Comparison of ENCODE assay signal across 23 cellular contexts in genomic region chr13:91684746-91685145, GRCh38.
DNase-seq lines count a peak whose midpoint lies in the region; ATAC-seq, FAIRE-seq and TF ChIP-seq lines count a peak whose summit lies in the region.
"Had no signal": no experiment of that assay in that cellular context is flagged by ENCODE, and none has a peak within 500 bp of the region (broad histone marks: within the 10 kb centered on the region; RNA-seq: fewer than 3 reads in every experiment).

No MANE protein-coding gene starts in this region.

- H3K9ac ChIP-seq in HepG2 (ENCODE audit: insufficient read depth, low read depth, low read length) (no peak overlapping the region), IMR-90 (ENCODE audit: low read depth, low read length) (no peak overlapping the region), H1 (replicated peaks in 1 of 4; ENCODE audit: extremely low read depth in 1 of 4, low read depth in 3 of 4, low read length in 3 of 4) (no peak overlapping the region)
- H3K9ac ChIP-seq: BLaER1 treated with 17β-estradiol and CSF1 and Interleukin-3, amounts not matched to agents 10 nM and 100 nM had no signal

- H3K56ac ChIP-seq in IMR-90 (ENCODE audit: extremely low read depth, insufficient read depth, low read length) (no peak overlapping the region), H1 (replicated peaks; ENCODE audit: insufficient read length, low read depth, low read length) (no peak overlapping the region)

- H3K79me1 ChIP-seq in IMR-90 (ENCODE audit: low read depth in 1 of 2, low read length in 2 of 2) (no peaks in the 10 kb centered on the region), H1 (ENCODE audit: low read depth, low read length) (no peaks in the 10 kb centered on the region)

- no peak overlapping the region for H3K4ac ChIP-seq in IMR-90 (ENCODE audit: low read depth, low read length)
- H3K4ac ChIP-seq in H1 (replicated peaks; ENCODE audit: insufficient read length, low read depth, low read length) = no peak overlapping the region

- peaks cover 41% of the 10 kb centered on the region for H3K9me3 Mint-ChIP-seq in HFFc6
- H3K9me3 Mint-ChIP-seq: CD4-positive, alpha-beta T cell; CD8-positive, alpha-beta T cell had no signal

- no peak overlapping the region for H3K27ac Mint-ChIP-seq in HFFc6
- H3K27ac Mint-ChIP-seq: B cell; CD4-positive, alpha-beta T cell; CD8-positive, alpha-beta T cell had no signal

- BruUV-seq in HepG2 (replicated peaks; lab: Mats Ljungman, UMichigan) (no TSS peak), IMR-90 (replicated peaks; lab: Mats Ljungman, UMichigan) (no TSS peak)

- no peak overlapping the region for H4K91ac ChIP-seq in IMR-90 (ENCODE audit: insufficient read depth, low read depth, low read length)
- H4K91ac ChIP-seq in H1 (replicated peaks; ENCODE audit: insufficient read length, low read length) = no peak overlapping the region

- no peak for ATAC-seq in HepG2
- ATAC-seq in right lobe of liver = no peak
- ATAC-seq in IMR-90 (ENCODE audit: low read depth) = no peak
- ATAC-seq in HG03139 (IDR thresholded peaks at IDR 0.05; ENCODE audit: unreplicated experiment) = no peak
- no peak for ATAC-seq in HG03196 (IDR thresholded peaks at IDR 0.05; ENCODE audit: unreplicated experiment)
- ATAC-seq: CD8-positive, alpha-beta T cell had no signal

- no peaks in the 10 kb centered on the region for H3K9me1 ChIP-seq in IMR-90 (ENCODE audit: insufficient read depth, low read length)

- H3K14ac ChIP-seq in IMR-90 (replicated peaks; ENCODE audit: low read depth, low read length) (no peak overlapping the region), H1 (ENCODE audit: insufficient read length) (no peak overlapping the region)

- FAIRE-seq in HepG2 (lab: Jason Lieb, UNC) = no peak
- no peak for FAIRE-seq in H1 (lab: Jason Lieb, UNC)
- FAIRE-seq: D721Med, G401.6, GM12891, GM19239 had no signal

- no peaks in the 10 kb centered on the region for H3K36me3 Mint-ChIP-seq in HFFc6 (ENCODE audit: low read depth)
- H3K36me3 Mint-ChIP-seq: CD8-positive, alpha-beta T cell had no signal

- H3K36me3 ChIP-seq in HepG2 (replicated peaks in 1 of 2; ENCODE audit: control insufficient read depth in 1 of 2, insufficient read depth in 2 of 2, low read length in 2 of 2) = no peaks in the 10 kb centered on the region
- H3K36me3 ChIP-seq in right lobe of liver = no peaks in the 10 kb centered on the region
- no peaks in the 10 kb centered on the region for H3K36me3 ChIP-seq in IMR-90 (ENCODE audit: control insufficient read depth, insufficient read depth, low read length)
- no peaks in the 10 kb centered on the region for H3K36me3 ChIP-seq in H1 (ENCODE audit: control insufficient read depth in 2 of 4, insufficient read depth in 4 of 4, low read length in 3 of 4)
- H3K36me3 ChIP-seq: BLaER1 treated with 17β-estradiol and CSF1 and Interleukin-3, amounts not matched to agents 10 nM and 100 nM had no signal

- H2BK5ac ChIP-seq in IMR-90 (ENCODE audit: low read depth, low read length, poor library complexity, severe bottlenecking) (no peak overlapping the region), H1 (ENCODE audit: low read depth, low read length) (no peak overlapping the region)

- H3K27ac ChIP-seq in HepG2 (ENCODE audit: extremely low read length, insufficient read depth, low read length) = no peak overlapping the region
- H3K27ac ChIP-seq in right lobe of liver = no peak overlapping the region
- no peak overlapping the region for H3K27ac ChIP-seq in IMR-90 (ENCODE audit: insufficient read depth, low read length)
- H3K27ac ChIP-seq in H1 (ENCODE audit: low read depth, low read length) = no peak overlapping the region
- H3K27ac ChIP-seq: 22Rv1; BLaER1 treated with 17β-estradiol and CSF1 and Interleukin-3, amounts not matched to agents 10 nM and 100 nM; C4-2B had no signal

- no peak overlapping the region for H4K8ac ChIP-seq in IMR-90 (ENCODE audit: low read depth in 2 of 2, low read length in 2 of 2)
- H4K8ac ChIP-seq in H1 (ENCODE audit: extremely low read depth, insufficient read depth, low read length) = no peak overlapping the region

- TF ChIP-seq POLR2A in HepG2 (IDR thresholded peaks at IDR 0.05; ENCODE audit: insufficient read depth in 1 of 2, low read depth in 2 of 2, low read length in 2 of 2) (no peak), right lobe of liver (IDR thresholded peaks at IDR 0.05) (no peak), IMR-90 (IDR thresholded peaks at IDR 0.05; ENCODE audit: low read depth, low read length) (no peak), H1 (IDR thresholded peaks at IDR 0.05; ENCODE audit: control extremely low read depth in 1 of 2, low read depth in 2 of 2, low read length in 2 of 2) (no peak)

- no peak for TF ChIP-seq EP300 in HepG2 (IDR thresholded peaks at IDR 0.05; ENCODE audit: low read depth in 2 of 2, low read length in 2 of 2)
- no peak for TF ChIP-seq EP300 in HepG2 (CRISPR knock-in tag; IDR thresholded peaks at IDR 0.05; ENCODE audit: borderline replicate concordance)
- TF ChIP-seq EP300 in H1 (IDR thresholded peaks at IDR 0.05; ENCODE audit: borderline replicate concordance in 1 of 2, low read depth in 2 of 2, low read length in 2 of 2) = no peak

- no peaks in the 10 kb centered on the region for H3K4me1 ChIP-seq in HepG2 (ENCODE audit: insufficient read depth, low read length)
- H3K4me1 ChIP-seq in right lobe of liver = no peaks in the 10 kb centered on the region
- H3K4me1 ChIP-seq in IMR-90 (ENCODE audit: control insufficient read depth, insufficient read depth, low read length) = no peaks in the 10 kb centered on the region
- no peaks in the 10 kb centered on the region for H3K4me1 ChIP-seq in H1 (replicated peaks in 1 of 4; ENCODE audit: control insufficient read depth in 3 of 4, insufficient read depth in 4 of 4, low read length in 3 of 4)
- H3K4me1 ChIP-seq: BLaER1 treated with 17β-estradiol and CSF1 and Interleukin-3, amounts not matched to agents 10 nM and 100 nM; Caco-2 had no signal

- TF ChIP-seq CTCF in HepG2 (CRISPR knock-in tag; IDR thresholded peaks at IDR 0.05) = no peak
- no peak for TF ChIP-seq CTCF in right lobe of liver (IDR thresholded peaks at IDR 0.05)
- no peak for TF ChIP-seq CTCF in IMR-90 (conservative IDR thresholded peaks at IDR 0.05; ENCODE audit: low read depth, low read length)
- no peak for TF ChIP-seq CTCF in H1 (IDR thresholded peaks at IDR 0.05; ENCODE audit: control extremely low read depth in 1 of 3, insufficient read depth in 1 of 3, low read depth in 1 of 3, low read length in 3 of 3)
- no peak for TF ChIP-seq CTCF in HFFc6 (IDR thresholded peaks at IDR 0.05)

- H4K5ac ChIP-seq in IMR-90 (ENCODE audit: low read depth, low read length) (no peak overlapping the region), H1 (ENCODE audit: insufficient read length, low read depth, low read length) (no peak overlapping the region)

- H2BK20ac ChIP-seq in IMR-90 (ENCODE audit: low read depth, low read length) (no peak overlapping the region), H1 (ENCODE audit: low read length) (no peak overlapping the region)

- TF ChIP-seq RAD21 in HepG2 (CRISPR knock-in tag; IDR thresholded peaks at IDR 0.05) (no peak), IMR-90 (IDR thresholded peaks at IDR 0.05; ENCODE audit: low read length) (no peak), H1 (IDR thresholded peaks at IDR 0.05 in 1 of 2, conservative IDR thresholded peaks at IDR 0.05 in 1 of 2; ENCODE audit: low read depth in 2 of 2, low read length in 2 of 2) (no peak)

- in situ Hi-C loops in HepG2 (cut with HindIII; ENCODE audit: extremely low pct_ligation_motif_present, low pct_unique_long_range_greater_than_20kb) = no loop called here
- in situ Hi-C loops in IMR-90 (cut with MboI; ENCODE audit: low sequenced_read_pairs) = no loop called here

- no peak overlapping the region for H3K4me3 Mint-ChIP-seq in HFFc6
- H3K4me3 Mint-ChIP-seq: B cell; CD4-positive, alpha-beta T cell; CD8-positive, alpha-beta T cell had no signal

- no peak for DNase-seq in HepG2 (ENCODE audit: low spot score)
- DNase-seq in right lobe of liver = no peak
- DNase-seq in IMR-90 = no peak
- no peak for DNase-seq in H1 (ENCODE audit: low read depth in 1 of 2, low spot score in 2 of 2)
- DNase-seq in HFFc6 = no peak
- DNase-seq: ACHN; AML-193; Caco-2; Calu3; CD4-positive, alpha-beta T cell; CD8-positive, alpha-beta T cell; DMS79 treated with DMSO at 0.1 percent for 48 hours; GF-D8 had no signal

- H3K18ac ChIP-seq in IMR-90 (ENCODE audit: low read depth, low read length) (no peak overlapping the region), H1 (ENCODE audit: extremely low read depth, low read length) (no peak overlapping the region)

- POLR2A ChIA-PET in HepG2 (lab: Yijun Ruan, JAX) (no interaction called here), IMR-90 (lab: Charles Lee; ENCODE audit: unreplicated experiment) (no interaction called here), H1 (lab: Charles Lee; ENCODE audit: partially characterized antibody) (no interaction called here)

- H3K27me3 ChIP-seq in HepG2 (ENCODE audit: control insufficient read depth in 1 of 2, insufficient read depth in 2 of 2, low read length in 2 of 2) = no peaks in the 10 kb centered on the region
- H3K27me3 ChIP-seq in right lobe of liver = no peaks in the 10 kb centered on the region
- no peaks in the 10 kb centered on the region for H3K27me3 ChIP-seq in IMR-90 (ENCODE audit: control insufficient read depth, insufficient read depth, low read length)
- no peaks in the 10 kb centered on the region for H3K27me3 ChIP-seq in H1 (replicated peaks in 1 of 4; ENCODE audit: control insufficient read depth in 3 of 4, extremely low read depth in 1 of 4, insufficient read depth in 3 of 4, low read length in 3 of 4)
- H3K27me3 ChIP-seq: BLaER1 treated with 17β-estradiol and CSF1 and Interleukin-3, amounts not matched to agents 10 nM and 100 nM had no signal

- H3K4me3 ChIP-seq in HepG2 (replicated peaks in 1 of 3; ENCODE audit: insufficient read depth in 1 of 3, low read depth in 2 of 3, low read length in 3 of 3) = no peak overlapping the region
- H3K4me3 ChIP-seq in right lobe of liver = no peak overlapping the region
- no peak overlapping the region for H3K4me3 ChIP-seq in IMR-90 (ENCODE audit: insufficient read depth, low read depth, low read length)
- H3K4me3 ChIP-seq in H1 (ENCODE audit: extremely low read depth in 1 of 4, insufficient read depth in 2 of 4, low read depth in 3 of 4, low read length in 4 of 4) = no peak overlapping the region
- H3K4me3 ChIP-seq: BLaER1 treated with 17β-estradiol and CSF1 and Interleukin-3, amounts not matched to agents 10 nM and 100 nM had no signal

- H3K9me3 ChIP-seq in HepG2 (ENCODE audit: low read length) (no peaks in the 10 kb centered on the region), right lobe of liver (no peaks in the 10 kb centered on the region), IMR-90 (ENCODE audit: control insufficient read depth, insufficient read depth, low read length) (no peaks in the 10 kb centered on the region), H1 (ENCODE audit: insufficient read depth in 2 of 2, low read depth in 1 of 2, low read length in 1 of 2) (no peaks in the 10 kb centered on the region)
- H3K9me3 ChIP-seq: BLaER1 treated with 17β-estradiol and CSF1 and Interleukin-3, amounts not matched to agents 10 nM and 100 nM; Caco-2 had no signal

- no peaks in the 10 kb centered on the region for H3K23me2 ChIP-seq in H1 (ENCODE audit: low read depth, low read length)

- intact Hi-C loops in HepG2 (cut with micrococcal nuclease; ENCODE audit: unreplicated experiment) (no loop called here), right lobe of liver (cut with DNase I) (no loop called here), IMR-90 (cut with micrococcal nuclease) (no loop called here)

- H2BK120ac ChIP-seq in IMR-90 (ENCODE audit: low read depth, low read length) = no peak overlapping the region
- H2BK120ac ChIP-seq in H1 (replicated peaks; ENCODE audit: low read depth, low read length) = no peak overlapping the region

- H2BK12ac ChIP-seq in H1 (ENCODE audit: low read depth, low read length) = no peak overlapping the region

- no peak overlapping the region for H2AK5ac ChIP-seq in IMR-90 (ENCODE audit: low read depth, low read length)
- no peak overlapping the region for H2AK5ac ChIP-seq in H1 (ENCODE audit: low read depth, low read length)

- H2AK9ac ChIP-seq in IMR-90 (replicated peaks; ENCODE audit: low read depth, low read length, poor library complexity) = no peak overlapping the region

- no peaks in the 10 kb centered on the region for H3K79me2 ChIP-seq in HepG2 (ENCODE audit: insufficient read depth, low read length)
- H3K79me2 ChIP-seq in H1 (ENCODE audit: control insufficient read depth in 1 of 2, insufficient read depth in 2 of 2, low read length in 2 of 2) = no peaks in the 10 kb centered on the region

- no peak overlapping the region for H2AFZ ChIP-seq in HepG2 (ENCODE audit: low read length)
- no peak overlapping the region for H2AFZ ChIP-seq in IMR-90 (replicated peaks; ENCODE audit: low read length, poor library complexity)
- no peak overlapping the region for H2AFZ ChIP-seq in H1 (ENCODE audit: low read length)

- no peaks in the 10 kb centered on the region for H4K20me1 ChIP-seq in HepG2 (ENCODE audit: insufficient read depth, low read length)
- no peaks in the 10 kb centered on the region for H4K20me1 ChIP-seq in IMR-90 (ENCODE audit: insufficient read depth, low read length)
- H4K20me1 ChIP-seq in H1 (replicated peaks in 1 of 2; ENCODE audit: control insufficient read depth in 1 of 2, insufficient read depth in 2 of 2, low read length in 2 of 2) = no peaks in the 10 kb centered on the region
- H4K20me1 ChIP-seq: BLaER1 treated with 17β-estradiol and CSF1 and Interleukin-3, amounts not matched to agents 10 nM and 100 nM had no signal

- H3K27me3 Mint-ChIP-seq in HFFc6 (ENCODE audit: insufficient read depth) = no peaks in the 10 kb centered on the region
- H3K27me3 Mint-ChIP-seq: B cell; CD4-positive, alpha-beta T cell had no signal

- CTCF ChIA-PET in HepG2 (lab: Yijun Ruan, JAX; ENCODE audit: low intra/inter-chr PET ratio, low total read pairs) = no interaction called here
- CTCF ChIA-PET in IMR-90 (lab: Yijun Ruan, JAX) = no interaction called here
- CTCF ChIA-PET in H1 (lab: Charles Lee; ENCODE audit: partially characterized antibody) = no interaction called here

- H3K4me2 ChIP-seq in HepG2 (ENCODE audit: low read depth, low read length) = no peak overlapping the region
- no peak overlapping the region for H3K4me2 ChIP-seq in IMR-90 (ENCODE audit: low read depth, low read length)
- no peak overlapping the region for H3K4me2 ChIP-seq in H1 (ENCODE audit: insufficient read depth in 1 of 2, low read depth in 2 of 2, low read length in 2 of 2)
- H3K4me2 ChIP-seq: BLaER1 treated with 17β-estradiol and CSF1 and Interleukin-3, amounts not matched to agents 10 nM and 100 nM had no signal

- no peaks in the 10 kb centered on the region for H3K4me1 Mint-ChIP-seq in HFFc6 (ENCODE audit: low read depth)
- H3K4me1 Mint-ChIP-seq: B cell had no signal

- H2BK15ac ChIP-seq in IMR-90 (ENCODE audit: low read depth, low read length) (no peak overlapping the region), H1 (ENCODE audit: low read length) (no peak overlapping the region)

- H3K23ac ChIP-seq in IMR-90 (ENCODE audit: low read depth, low read length) (no peak overlapping the region), H1 (ENCODE audit: insufficient read length) (no peak overlapping the region)

- WGBS in HepG2 (ENCODE audit: low lambda C conversion rate) = 1% methylated on average over 3 of the region's 3 CpGs
- 60% methylated on average over 3 of the region's 3 CpGs for WGBS in right lobe of liver (ENCODE audit: insufficient coverage, low coverage, low lambda C conversion rate, missing lambda C conversion rate)
- 62% methylated on average over 1 of the region's 3 CpGs; no CpG with 5 or more reads in 1 of the 2 experiments for WGBS in IMR-90 (ENCODE audit: extremely low coverage in 2 of 2, insufficient read length in 1 of 2), 2 experiments
- 87% methylated on average over 3 of the region's 3 CpGs; no CpG with 5 or more reads in 1 of the 2 experiments for WGBS in H1 (ENCODE audit: extremely low coverage in 1 of 2, insufficient coverage in 1 of 2, insufficient read length in 1 of 2, insufficient replicate concordance in 2 of 2, low coverage in 1 of 2, low lambda C conversion rate in 2 of 2, missing lambda C conversion rate in 1 of 2), 2 experiments

- dilution Hi-C loops in IMR-90 (cut with HindIII; ENCODE audit: low sequenced_read_pairs, unreplicated experiment) = no loop called here

Comparison
In these comparisons a context has a peak if more than half of its experiments do, and no peak if none do; other contexts are left out.
1. Of the 41 proteins assayed by ChIP-seq in both HepG2 and H1: peak only in HepG2: none; only in H1: none; in both: MAFK; in neither: 40.